Comparison of ENCODE assay signal across 23 cellular contexts in the genomic region with DNA sequence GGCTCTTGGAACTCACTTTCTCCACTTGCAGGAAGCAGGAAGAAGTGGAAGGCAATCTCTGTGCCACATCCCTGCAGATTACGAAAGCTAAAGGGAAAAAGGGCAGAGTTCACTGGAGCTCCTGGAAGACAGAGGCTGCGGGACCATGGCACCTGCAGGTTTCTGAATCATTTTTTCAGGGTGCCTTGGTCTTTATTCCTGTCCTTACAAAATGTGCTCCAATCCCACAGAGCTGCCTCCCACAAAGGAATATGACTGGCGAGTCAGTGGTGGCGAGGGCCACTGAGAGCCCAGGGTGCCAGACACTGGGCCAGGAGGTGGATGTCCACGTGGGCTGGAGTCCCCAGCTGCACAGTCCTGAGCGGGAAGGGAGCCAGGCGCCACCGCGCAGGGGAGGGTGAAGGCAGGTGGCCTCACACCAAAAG.
"Had no signal": no experiment of that assay in that cellular context is flagged by ENCODE, and none has a peak within 500 bp of the region (broad histone marks: within the 10 kb centered on the region; RNA-seq: fewer than 3 reads in every experiment).

No MANE protein-coding gene starts in this region.

- H3K9me3 ChIP-seq: SK-N-SH, suprapubic skin had no signal

- H3K4me1 Mint-ChIP-seq: naive B cell had no signal

- H3K27ac Mint-ChIP-seq: activated CD4-positive, alpha-beta T cell treated with anti-CD3 and anti-CD28 coated beads, Interleukin-2, amount 10 ng/mL, durations not matched to agents 24 days and 14 days; activated CD8-positive, alpha-beta T cell treated with anti-CD3 and anti-CD28 coated beads for 36 hours; activated naive CD4-positive, alpha-beta T cell treated with anti-CD3 and anti-CD28 coated beads for 36 hours; activated T-helper 2 cell treated with anti-CD3 and anti-CD28 coated beads, Interferon-gamma antibody, Interleukin-2, Interleukin-4, amounts not matched to agents 10 μg/mL and 5 μg/mL and 100 μg/mL, durations not matched to agents 14 hours and 24 hours and 36 hours; endodermal cell; neural progenitor cell; stimulated activated naive CD8-positive, alpha-beta T cell treated with anti-CD3 and anti-CD28 coated beads, Interleukin-15, Interleukin-2, amounts not matched to agents 100 ng/mL and 50 ng/mL, for 24 hours; T-cell had no signal

- H3K27ac ChIP-seq: dorsolateral prefrontal cortex, epithelial cell of prostate, neural progenitor cell, suprapubic skin had no signal

- H3K9ac ChIP-seq: neural progenitor cell, SK-N-SH had no signal

- ATAC-seq: activated CD8-positive, alpha-beta T cell treated with anti-CD3 and anti-CD28 coated beads for 36 hours; T-cell had no signal

- H3K4me3 ChIP-seq: dorsolateral prefrontal cortex, neural progenitor cell, suprapubic skin had no signal

- H2AFZ ChIP-seq: neural progenitor cell had no signal

- DNase-seq: activated CD4-positive, alpha-beta T cell treated with anti-CD3 and anti-CD28 coated beads, Interleukin-2, amount 10 ng/mL, durations not matched to agents 24 days and 14 days; activated CD4-positive, CD25-positive, alpha-beta regulatory T cell; activated CD8-positive, alpha-beta T cell treated with anti-CD3 and anti-CD28 coated beads for 36 hours; activated naive CD4-positive, alpha-beta T cell treated with anti-CD3 and anti-CD28 coated beads for 36 hours; activated T-cell treated with anti-CD3 and anti-CD28 coated beads, Interleukin-2, amount 50 U/mL, for 1 hour; caudate nucleus; dorsolateral prefrontal cortex; endodermal cell; foreskin fibroblast; islet precursor cell; naive B cell; SK-N-SH; stimulated activated CD4-positive, alpha-beta T cell treated with anti-CD3 and anti-CD28 coated beads, Interleukin-12 subunit alpha, Interleukin-12 subunit beta, amount 100 ng/mL, for 4 hours; stimulated activated CD4-positive, alpha-beta T cell treated with anti-CD3 and anti-CD28 coated beads, Interleukin-2, amount 100 ng/mL, for 24 hours; T-cell; T-helper 9 cell; trophoblast cell had no signal

- H3K9me3 Mint-ChIP-seq: activated CD4-positive, alpha-beta T cell treated with anti-CD3 and anti-CD28 coated beads, Interleukin-2, amount 10 ng/mL, durations not matched to agents 24 days and 14 days; activated CD8-positive, alpha-beta T cell treated with anti-CD3 and anti-CD28 coated beads for 36 hours; activated naive CD4-positive, alpha-beta T cell treated with anti-CD3 and anti-CD28 coated beads for 36 hours; activated T-helper 2 cell treated with anti-CD3 and anti-CD28 coated beads, Interferon-gamma antibody, Interleukin-2, Interleukin-4, amounts not matched to agents 10 μg/mL and 5 μg/mL and 100 μg/mL, durations not matched to agents 14 hours and 24 hours and 36 hours; endodermal cell; naive B cell; neural progenitor cell; stimulated activated naive CD8-positive, alpha-beta T cell treated with anti-CD3 and anti-CD28 coated beads, Interleukin-15, Interleukin-2, amounts not matched to agents 100 ng/mL and 50 ng/mL, for 24 hours; T-cell had no signal

- H3K36me3 ChIP-seq: neural progenitor cell, suprapubic skin had no signal

- H3K27me3 Mint-ChIP-seq: activated CD4-positive, alpha-beta T cell treated with anti-CD3 and anti-CD28 coated beads, Interleukin-2, amount 10 ng/mL, durations not matched to agents 24 days and 14 days; activated CD8-positive, alpha-beta T cell treated with anti-CD3 and anti-CD28 coated beads for 36 hours; brain; naive B cell; stimulated activated naive CD8-positive, alpha-beta T cell treated with anti-CD3 and anti-CD28 coated beads, Interleukin-15, Interleukin-2, amounts not matched to agents 100 ng/mL and 50 ng/mL, for 24 hours; T-cell had no signal

- H3K4me3 Mint-ChIP-seq: activated CD4-positive, alpha-beta T cell treated with anti-CD3 and anti-CD28 coated beads, Interleukin-2, amount 10 ng/mL, durations not matched to agents 24 days and 14 days; activated CD8-positive, alpha-beta T cell treated with anti-CD3 and anti-CD28 coated beads for 36 hours; activated naive CD4-positive, alpha-beta T cell treated with anti-CD3 and anti-CD28 coated beads for 36 hours; brain; endodermal cell; naive B cell; neural progenitor cell; stimulated activated naive CD8-positive, alpha-beta T cell treated with anti-CD3 and anti-CD28 coated beads, Interleukin-15, Interleukin-2, amounts not matched to agents 100 ng/mL and 50 ng/mL, for 24 hours; T-cell had no signal

- H3K27me3 ChIP-seq: dorsolateral prefrontal cortex, neural progenitor cell, suprapubic skin had no signal

- H3K4me2 ChIP-seq: neural progenitor cell, SK-N-SH had no signal
